Comparison of ENCODE assay signal across 8 cellular contexts in the genomic region with DNA sequence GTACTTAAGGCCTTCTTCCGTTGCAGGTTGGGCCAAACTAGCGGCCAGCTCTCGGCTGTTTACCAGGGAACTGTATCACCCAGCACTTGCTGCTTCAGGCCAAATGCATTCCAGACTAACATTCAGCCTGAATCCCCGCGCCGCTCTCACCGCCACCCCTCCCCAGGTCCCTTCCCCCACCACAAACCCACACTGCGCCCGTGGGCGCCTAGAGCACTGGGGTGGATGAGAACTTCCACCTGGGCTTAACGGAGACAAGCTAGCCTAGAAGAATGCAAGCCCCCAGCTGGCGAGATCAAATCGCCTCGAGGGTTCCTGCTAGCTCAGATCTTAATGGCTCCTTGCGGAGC. TPM values are rescaled to one million over a fixed set of nuclear protein-coding genes. Genes with fewer than 3 reads are reported as not detected.
DNase-seq lines count a peak whose midpoint lies in the region; ATAC-seq and TF ChIP-seq lines count a peak whose summit lies in the region.

No MANE protein-coding gene starts in this region.

- peaks cover 7% of the 10 kb centered on the region for H3K36me3 Mint-ChIP-seq in dendritic cell treated with granulocyte-macrophage colony-stimulating factor and Interleukin-4, amounts not matched to agents 40 ng/mL and 50 ng/mL, for 4 days (ENCODE audit: low read depth)

- H3K27ac ChIP-seq in OCI-LY3 (ENCODE audit: low read length) (peak overlapping the region; percentile 61), lower lobe of right lung (peak overlapping the region; percentile 92), thoracic aorta (peak overlapping the region; percentile 78 to 89)

- H3K9ac ChIP-seq in OCI-LY3 (ENCODE audit: low read length), result peak overlapping the region; percentile 85

- H3K4me3 Mint-ChIP-seq in dendritic cell treated with granulocyte-macrophage colony-stimulating factor and Interleukin-4, amounts not matched to agents 40 ng/mL and 50 ng/mL, for 4 days, result peak overlapping the region; percentile 89

- peak; percentile 53 to 65 for ATAC-seq in lower lobe of right lung
- ATAC-seq in thoracic aorta (ENCODE audit: insufficient number of reproducible peaks, low FRiP score, low read depth), result peak; percentile 9
- no peak for ATAC-seq in GM19455 (IDR thresholded peaks at IDR 0.05; ENCODE audit: unreplicated experiment)
- ATAC-seq in HG03342 (IDR thresholded peaks at IDR 0.05; ENCODE audit: unreplicated experiment), result no peak

- peak overlapping the region; percentile 75 for H3K4me2 ChIP-seq in OCI-LY3 (ENCODE audit: low read length)

- H3K4me1 Mint-ChIP-seq in dendritic cell treated with granulocyte-macrophage colony-stimulating factor and Interleukin-4, amounts not matched to agents 40 ng/mL and 50 ng/mL, for 4 days (ENCODE audit: low read depth), result peaks cover 22% of the 10 kb centered on the region

- TF ChIP-seq CTCF in OCI-LY3 (IDR thresholded peaks at IDR 0.05; ENCODE audit: low read depth, low read length) (no peak), lower lobe of right lung (IDR thresholded peaks at IDR 0.05) (no peak), thoracic aorta (IDR thresholded peaks at IDR 0.05) (no peak)

- peaks cover 2% of the 10 kb centered on the region for H3K27me3 Mint-ChIP-seq in dendritic cell treated with granulocyte-macrophage colony-stimulating factor and Interleukin-4, amounts not matched to agents 40 ng/mL and 50 ng/mL, for 4 days

- no peaks in the 10 kb centered on the region for H3K36me3 ChIP-seq in OCI-LY3 (replicated peaks; ENCODE audit: low read depth, low read length)
- no peaks in the 10 kb centered on the region for H3K36me3 ChIP-seq in lower lobe of right lung
- H3K36me3 ChIP-seq in thoracic aorta, result no peaks in the 10 kb centered on the region

- no peaks in the 10 kb centered on the region for H4K20me1 ChIP-seq in OCI-LY3 (ENCODE audit: insufficient read depth, low read length)

- no peaks in the 10 kb centered on the region for H3K9me3 Mint-ChIP-seq in dendritic cell treated with granulocyte-macrophage colony-stimulating factor and Interleukin-4, amounts not matched to agents 40 ng/mL and 50 ng/mL, for 4 days

- H2AFZ ChIP-seq in OCI-LY3 (ENCODE audit: low read depth, low read length), result peak overlapping the region; percentile 87

- H3K9me3 ChIP-seq in OCI-LY3 (ENCODE audit: insufficient read depth, low read length) (no peaks in the 10 kb centered on the region), lower lobe of right lung (no peaks in the 10 kb centered on the region), thoracic aorta (no peaks in the 10 kb centered on the region)

- peaks cover 17% of the 10 kb centered on the region for H3K79me2 ChIP-seq in OCI-LY3 (ENCODE audit: low read length)

- H3K4me1 ChIP-seq in OCI-LY3 (ENCODE audit: low read length), result peaks cover 8% of the 10 kb centered on the region
- H3K4me1 ChIP-seq in lower lobe of right lung, result peaks cover 25% of the 10 kb centered on the region
- H3K4me1 ChIP-seq in thoracic aorta (ENCODE audit: control insufficient read depth in 1 of 2, low read depth in 2 of 2), result peaks cover 12 to 24% of the 10 kb centered on the region in 2 donors

- H3K27ac Mint-ChIP-seq in dendritic cell treated with granulocyte-macrophage colony-stimulating factor and Interleukin-4, amounts not matched to agents 40 ng/mL and 50 ng/mL, for 4 days, result peak overlapping the region; percentile 88

- H3K4me3 ChIP-seq in OCI-LY3 (ENCODE audit: low read length) (peak overlapping the region; percentile 91), lower lobe of right lung (peak overlapping the region; percentile 93), thoracic aorta (peak overlapping the region; percentile 79)

- DNase-seq in NCI-H2196 (lab: John Stamatoyannopoulos, UW; ENCODE audit: unreplicated experiment), result peak; percentile 26
- no peak for DNase-seq in NCI-H2196 treated with DMSO at 0.1 percent for 48 hours (lab: John Stamatoyannopoulos, UW; ENCODE audit: unreplicated experiment)
- peak; percentile 55 for DNase-seq in lower lobe of right lung
- no peak for DNase-seq in thoracic aorta (ENCODE audit: low spot score)

- intact Hi-C loops in dendritic cell treated with granulocyte-macrophage colony-stimulating factor and Interleukin-4, amounts not matched to agents 40 ng/mL and 50 ng/mL, for 4 days (cut with micrococcal nuclease), result no loop called here
- intact Hi-C loops in lower lobe of right lung (cut with DNase I), result no loop called here

- H3K27me3 ChIP-seq in OCI-LY3 (ENCODE audit: low read depth, low read length) (no peaks in the 10 kb centered on the region), lower lobe of right lung (ENCODE audit: low read depth) (no peaks in the 10 kb centered on the region), thoracic aorta (replicated peaks; ENCODE audit: insufficient read depth) (no peaks in the 10 kb centered on the region)

RNA-seq across cellular contexts. Expression of a gene that starts 0.6 kb away (rescaled TPM):
- total RNA-seq in lower lobe of right lung (43.3 TPM), thoracic aorta (10 to 100 TPM; 28.4 to 28.6 TPM)

RNA-seq across cellular contexts. Expression of a gene that starts 33.7 kb away (rescaled TPM):
- not detected for total RNA-seq in lower lobe of right lung
- not detected for total RNA-seq in thoracic aorta

RNA-seq across cellular contexts. Expression of a gene that starts 53.3 kb away (rescaled TPM):
- total RNA-seq in lower lobe of right lung (not detected), thoracic aorta (not detected)

Comparison
In these comparisons a context has a peak if more than half of its experiments do, and no peak if none do; other contexts are left out.
1. DNase-seq: peak in NCI-H2196 (single experiment) and lower lobe of right lung (single experiment); none in NCI-H2196 treated with DMSO at 0.1 percent for 48 hours (single experiment) and thoracic aorta (single experiment).
2. ATAC-seq: peak in lower lobe of right lung (2 of 2) and thoracic aorta (single experiment); none in GM19455 (single experiment) and HG03342 (single experiment).
3. Peak in every context shown above with its lines, with median percentiles within 50 percentile points of each other: H3K27ac ChIP-seq and H3K4me3 ChIP-seq.